In the genomic region with DNA sequence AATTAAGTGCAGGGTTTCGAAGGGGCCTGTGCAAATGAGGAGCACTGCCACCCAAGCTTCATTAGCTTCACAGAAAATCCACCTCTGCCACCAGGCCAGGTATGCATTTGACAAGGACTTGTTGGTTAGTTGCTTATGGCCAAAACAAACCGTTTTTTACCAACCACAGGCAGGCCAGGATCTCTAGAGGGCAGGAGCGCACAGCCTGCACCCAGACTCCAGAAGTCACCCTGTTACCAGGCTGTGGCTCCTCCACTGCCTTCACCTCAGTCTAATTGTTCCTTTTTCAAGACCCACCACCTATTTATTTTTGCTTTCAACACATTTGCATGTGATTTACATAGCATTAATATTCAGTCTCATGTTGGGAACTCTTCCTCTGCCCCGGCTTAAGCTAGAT, we compare ENCODE assay signal across 11 cellular contexts.
DNase-seq lines count a peak whose midpoint lies in the region; ATAC-seq, FAIRE-seq and TF ChIP-seq lines count a peak whose summit lies in the region.
"Had no signal": no experiment of that assay in that cellular context is flagged by ENCODE, and none has a peak within 500 bp of the region (broad histone marks: within the 10 kb centered on the region; RNA-seq: fewer than 3 reads in every experiment).

No MANE protein-coding gene starts in this region.

- peaks cover 75% of the 10 kb centered on the region for H3K27me3 Mint-ChIP-seq in astrocyte (ENCODE audit: low read depth, unreplicated experiment)

- 0 out of 3 replicates have a peak, but pooled peaks have one; percentile 43 for ATAC-seq in HepG2
- ATAC-seq: body of pancreas had no signal

- H2AFZ ChIP-seq in astrocyte (ENCODE audit: low read depth, low read length) (no peak overlapping the region), HepG2 (ENCODE audit: low read length) (no peak overlapping the region)

- no peak for TF ChIP-seq RAD21 in HepG2 (CRISPR knock-in tag; IDR thresholded peaks at IDR 0.05)

- H3K9me3 ChIP-seq in astrocyte (ENCODE audit: insufficient read depth, low read depth, low read length) (no peaks in the 10 kb centered on the region), HepG2 (ENCODE audit: low read length) (no peaks in the 10 kb centered on the region), tibial nerve (no peaks in the 10 kb centered on the region)
- H3K9me3 ChIP-seq: body of pancreas had no signal

- FAIRE-seq in astrocyte (lab: Jason Lieb, UNC) (no peak), HepG2 (lab: Jason Lieb, UNC) (no peak)

- no peak for TF ChIP-seq POLR2A in HepG2 (IDR thresholded peaks at IDR 0.05; ENCODE audit: insufficient read depth in 1 of 2, low read depth in 2 of 2, low read length in 2 of 2)
- TF ChIP-seq POLR2A in tibial nerve (IDR thresholded peaks at IDR 0.05) = no peak

- WGBS in HepG2 (ENCODE audit: low lambda C conversion rate) = 19% methylated on average over 3 of the region's 4 CpGs
- 58 to 69% methylated on average over 4 of the region's 4 CpGs for WGBS in tibial nerve, 2 donors

- in situ Hi-C loops in HepG2 (cut with HindIII; ENCODE audit: extremely low pct_ligation_motif_present, low pct_unique_long_range_greater_than_20kb) = no loop called here

- no peak overlapping the region for H3K9ac ChIP-seq in astrocyte (ENCODE audit: low read length)
- no peak overlapping the region for H3K9ac ChIP-seq in HepG2 (ENCODE audit: insufficient read depth, low read depth, low read length)

- POLR2A ChIA-PET in HepG2 (lab: Yijun Ruan, JAX) = no interaction called here

- H4K20me1 ChIP-seq in astrocyte (ENCODE audit: insufficient read depth, low read length) = peaks cover 7% of the 10 kb centered on the region
- H4K20me1 ChIP-seq in HepG2 (ENCODE audit: insufficient read depth, low read length) = no peaks in the 10 kb centered on the region

- H3K4me3 Mint-ChIP-seq in astrocyte (ENCODE audit: unreplicated experiment) = no peak overlapping the region

- BruUV-seq in HepG2 (replicated peaks; lab: Mats Ljungman, UMichigan) = no TSS peak

- peaks cover 14% of the 10 kb centered on the region for H3K4me1 Mint-ChIP-seq in astrocyte (ENCODE audit: low read depth, unreplicated experiment)

- peaks cover 45% of the 10 kb centered on the region for H3K27me3 ChIP-seq in astrocyte (ENCODE audit: insufficient read depth, low read length)
- peaks cover 7 to 29% of the 10 kb centered on the region in 2 experiments; a peak in 3 of 5 replicates for H3K27me3 ChIP-seq in HepG2 (ENCODE audit: control insufficient read depth in 1 of 2, insufficient read depth in 2 of 2, low read length in 2 of 2)
- no peaks in the 10 kb centered on the region for H3K27me3 ChIP-seq in tibial nerve
- H3K27me3 ChIP-seq: body of pancreas had no signal

- no peaks in the 10 kb centered on the region for H3K79me2 ChIP-seq in astrocyte (ENCODE audit: insufficient read depth, low read length)
- H3K79me2 ChIP-seq in HepG2 (ENCODE audit: insufficient read depth, low read length) = no peaks in the 10 kb centered on the region

- no peaks in the 10 kb centered on the region for H3K36me3 Mint-ChIP-seq in astrocyte (ENCODE audit: low read depth, unreplicated experiment)
- H3K36me3 Mint-ChIP-seq: naive thymus-derived CD4-positive, alpha-beta T cell; stimulated activated naive B cell treated with anti-CD40 and anti-IgM and Interleukin-4, amounts not matched to agents 10 μg/mL and 1 μg/mL and 100 μg/mL, for 72 hours had no signal

- TF ChIP-seq CTCF in astrocyte (IDR thresholded peaks at IDR 0.05; ENCODE audit: insufficient read depth, low read depth, low read length) (peak; percentile 12), HepG2 (CRISPR knock-in tag; IDR thresholded peaks at IDR 0.05) (peak; percentile 48), tibial nerve (IDR thresholded peaks at IDR 0.05) (peak in 2 of 5 experiments; percentile 13 to 24)

- no peak overlapping the region for H3K4me3 ChIP-seq in astrocyte (ENCODE audit: insufficient read depth, low read depth, low read length)
- no peak overlapping the region for H3K4me3 ChIP-seq in HepG2 (replicated peaks in 1 of 3; ENCODE audit: insufficient read depth in 1 of 3, low read depth in 2 of 3, low read length in 3 of 3)
- H3K4me3 ChIP-seq in tibial nerve = no peak overlapping the region
- H3K4me3 ChIP-seq: body of pancreas had no signal

- peak; percentile 25 for DNase-seq in NCI-H2107 treated with DMSO at 0.1 percent for 48 hours (lab: John Stamatoyannopoulos, UW; ENCODE audit: unreplicated experiment)
- no peak for DNase-seq in NCI-H2107 (lab: John Stamatoyannopoulos, UW)
- peak; percentile 33 for DNase-seq in HT-29 (ENCODE audit: low spot score)
- no peak for DNase-seq in astrocyte (ENCODE audit: low read depth)
- DNase-seq in HepG2 (ENCODE audit: low spot score) = no peak
- no peak for DNase-seq in ecto neural progenitor cell (ENCODE audit: low spot score)
- no peak for DNase-seq in tibial nerve (ENCODE audit: low spot score in 2 of 2)
- DNase-seq in SKM-1 treated with dmso at 0.1 percent for 144 hours (lab: John Stamatoyannopoulos, UW; ENCODE audit: unreplicated experiment) = no peak
- DNase-seq: stimulated activated naive B cell treated with anti-CD40 and anti-IgM and Interleukin-4, amounts not matched to agents 10 μg/mL and 1 μg/mL and 100 μg/mL, for 72 hours had no signal

- H3K27ac Mint-ChIP-seq in astrocyte (ENCODE audit: unreplicated experiment) = no peak overlapping the region
- H3K27ac Mint-ChIP-seq: stimulated activated naive B cell treated with anti-CD40 and anti-IgM and Interleukin-4, amounts not matched to agents 10 μg/mL and 1 μg/mL and 100 μg/mL, for 72 hours had no signal

- H3K4me2 ChIP-seq in astrocyte (ENCODE audit: low read length) (no peak overlapping the region), HepG2 (ENCODE audit: low read depth, low read length) (no peak overlapping the region)

- H3K27ac ChIP-seq in astrocyte (ENCODE audit: low read depth, low read length) (no peak overlapping the region), HepG2 (ENCODE audit: extremely low read length, insufficient read depth, low read length) (no peak overlapping the region), tibial nerve (peak overlapping the region in 2 of 4 donors; percentile 76 to 80)
- H3K27ac ChIP-seq: body of pancreas had no signal

- TF ChIP-seq EP300 in HepG2 (IDR thresholded peaks at IDR 0.05; ENCODE audit: low read depth in 2 of 2, low read length in 2 of 2) (no peak), HepG2 (CRISPR knock-in tag; IDR thresholded peaks at IDR 0.05; ENCODE audit: borderline replicate concordance) (no peak), tibial nerve (IDR thresholded peaks at IDR 0.05) (no peak)

- intact Hi-C loops in HepG2 (cut with micrococcal nuclease; ENCODE audit: unreplicated experiment) = no loop called here

- H3K4me1 ChIP-seq in astrocyte (ENCODE audit: insufficient read depth, low read length) (peaks cover 16% of the 10 kb centered on the region), HepG2 (ENCODE audit: insufficient read depth, low read length) (peaks cover 9% of the 10 kb centered on the region; the same call in 1 of the 2 replicates), tibial nerve (peaks cover 0 to 40% (median 12%) of the 10 kb centered on the region in 4 donors)
- H3K4me1 ChIP-seq: body of pancreas had no signal

- CTCF ChIA-PET in HepG2 (lab: Yijun Ruan, JAX; ENCODE audit: low intra/inter-chr PET ratio, low total read pairs) = no interaction called here

- no peaks in the 10 kb centered on the region for H3K36me3 ChIP-seq in astrocyte (ENCODE audit: insufficient read depth, low read length)
- H3K36me3 ChIP-seq in HepG2 (replicated peaks in 1 of 2; ENCODE audit: control insufficient read depth in 1 of 2, insufficient read depth in 2 of 2, low read length in 2 of 2) = no peaks in the 10 kb centered on the region
- no peaks in the 10 kb centered on the region for H3K36me3 ChIP-seq in tibial nerve

- H3K9me3 Mint-ChIP-seq in astrocyte (ENCODE audit: unreplicated experiment) = peaks cover 3% of the 10 kb centered on the region
- H3K9me3 Mint-ChIP-seq: stimulated activated naive B cell treated with anti-CD40 and anti-IgM and Interleukin-4, amounts not matched to agents 10 μg/mL and 1 μg/mL and 100 μg/mL, for 72 hours had no signal

TF ChIP-seq in HepG2, 621 proteins besides CTCF, POLR2A, EP300 and RAD21:
- peak; percentile 48 for TF ChIP-seq STAG1 (CRISPR knock-in tag; IDR thresholded peaks at IDR 0.05)
- TF ChIP-seq, protein P1, sequence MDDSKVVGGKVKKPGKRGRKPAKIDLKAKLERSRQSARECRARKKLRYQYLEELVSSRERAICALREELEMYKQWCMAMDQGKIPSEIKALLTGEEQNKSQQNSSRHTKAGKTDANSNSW (CRISPR knock-in tag; IDR thresholded peaks at IDR 0.05; ENCODE audit: borderline replicate concordance) = no peak
TF ChIP-seq in HepG2: peak in this region for 1.

Comparison
In these comparisons a context has a peak if more than half of its experiments do, and no peak if none do; other contexts are left out.
1. DNase-seq: peak in NCI-H2107 treated with DMSO at 0.1 percent for 48 hours (single experiment) and HT-29 (single experiment); none in NCI-H2107 (single experiment), astrocyte (single experiment), HepG2 (single experiment), ecto neural progenitor cell (single experiment), tibial nerve (0 of 2) and SKM-1 treated with dmso at 0.1 percent for 144 hours (single experiment).